ENCODE assay signal across 13 cellular contexts in genomic region chr4:38820329-38821061, GRCh38. TPM values are rescaled to one million over a fixed set of nuclear protein-coding genes. Genes with fewer than 3 reads are reported as not detected.
DNase-seq lines count a peak whose midpoint lies in the region; ATAC-seq and TF ChIP-seq lines count a peak whose summit lies in the region.
"Had no signal": no experiment of that assay in that cellular context is flagged by ENCODE, and none has a peak within 500 bp of the region (broad histone marks: within the 10 kb centered on the region; RNA-seq: fewer than 3 reads in every experiment).

No MANE protein-coding gene starts in this region.

- H3K27ac ChIP-seq in prostate gland = no peak overlapping the region
- no peak overlapping the region for H3K27ac ChIP-seq in transverse colon

- H3K4me1 ChIP-seq in prostate gland (replicated peaks) = no peaks in the 10 kb centered on the region
- H3K4me1 ChIP-seq in transverse colon = no peaks in the 10 kb centered on the region
- H3K4me1 ChIP-seq: BE2C had no signal

- POLR2A ChIA-PET in GM10248 (lab: Yijun Ruan, JAX) = interaction anchor here (2.9 kb wide), 1 partner anchor 16 kb away, joined by 14 read pairs; the partner anchor contains the start of gene TLR1

- H3K36me3 Mint-ChIP-seq in T-helper 17 cell (ENCODE audit: low read depth) = peaks cover 2% of the 10 kb centered on the region

- in situ Hi-C loops in transverse colon (cut with MboI; ENCODE audit: low pct_ligation_motif_present in 1 of 4, low pct_unique_long_range_greater_than_20kb in 1 of 4, low sequenced_read_pairs in 3 of 4) = no loop called here

- peak; percentile 47 for ATAC-seq in HG03025 (IDR thresholded peaks at IDR 0.05; ENCODE audit: low FRiP score, unreplicated experiment)
- no peak for ATAC-seq in T-helper 17 cell

- H3K27me3 Mint-ChIP-seq in T-helper 17 cell = no peaks in the 10 kb centered on the region

- TF ChIP-seq POLR2A in prostate gland (IDR thresholded peaks at IDR 0.05) = no peak
- TF ChIP-seq POLR2A in transverse colon (IDR thresholded peaks at IDR 0.05) = no peak

- no peaks in the 10 kb centered on the region for H3K9me3 ChIP-seq in T-helper 17 cell (ENCODE audit: control insufficient read depth, low read length, poor library complexity, severe bottlenecking)
- H3K9me3 ChIP-seq in prostate gland = no peaks in the 10 kb centered on the region
- no peaks in the 10 kb centered on the region for H3K9me3 ChIP-seq in transverse colon
- H3K9me3 ChIP-seq: BE2C had no signal

- peaks cover 15% of the 10 kb centered on the region for H3K4me1 Mint-ChIP-seq in T-helper 17 cell

- no peak overlapping the region for H3K4me3 Mint-ChIP-seq in T-helper 17 cell
- H3K4me3 Mint-ChIP-seq: activated naive CD4-positive, alpha-beta T cell treated with anti-CD3 and anti-CD28 coated beads, Interleukin-2, amount 10 ng/mL, durations not matched to agents 7 days and 5 days had no signal

- intact Hi-C loops in prostate gland (cut with DNase I) (no loop called here), transverse colon (cut with DNase I; ENCODE audit: low total_unique reads) (no loop called here)

- no peaks in the 10 kb centered on the region for H3K36me3 ChIP-seq in prostate gland
- no peaks in the 10 kb centered on the region for H3K36me3 ChIP-seq in transverse colon
- H3K36me3 ChIP-seq: BE2C had no signal

- peak; percentile 52 for DNase-seq in GM10248 (ENCODE audit: extremely low spot score)
- peak; percentile 48 for DNase-seq in GM19238 (ENCODE audit: insufficient read length, low spot score)
- no peak for DNase-seq in T-helper 17 cell
- no peak for DNase-seq in prostate gland (ENCODE audit: low spot score)
- no peak for DNase-seq in transverse colon
- no peak for DNase-seq in NCI-H2171 (lab: John Stamatoyannopoulos, UW)
- no peak for DNase-seq in DMS79 (lab: John Stamatoyannopoulos, UW)
- DNase-seq: activated naive CD4-positive, alpha-beta T cell treated with anti-CD3 and anti-CD28 coated beads, Interleukin-2, amount 10 ng/mL, durations not matched to agents 7 days and 5 days; BE2C; NCI-H1092 treated with DMSO at 0.1 percent for 48 hours; NK-92 treated with Interleukin-12 subunit alpha and Interleukin-12 subunit beta, amount 100 ng/mL, for 24 hours; stimulated activated CD4-positive, alpha-beta T cell treated with anti-CD3 and anti-CD28 coated beads, Interleukin-15, amount 100 ng/mL, for 24 hours had no signal

- CTCF ChIA-PET in GM10248 (lab: Yijun Ruan, JAX) = interaction anchor here (1.0 to 5.2 kb wide), 9 partner anchors 11 to 61 kb away, joined by 3 to 25 read pairs (median 13); partner anchors contain the start of genes TLR1 and TLR10

- WGBS in prostate gland = 87% methylated on average over 4 of the region's 4 CpGs
- 77 to 83% methylated on average over 4 of the region's 4 CpGs for WGBS in transverse colon (ENCODE audit: low coverage in 1 of 2), 2 donors

- H3K27ac Mint-ChIP-seq in T-helper 17 cell = peak overlapping the region; percentile 22
- H3K27ac Mint-ChIP-seq: activated naive CD4-positive, alpha-beta T cell treated with anti-CD3 and anti-CD28 coated beads, Interleukin-2, amount 10 ng/mL, durations not matched to agents 7 days and 5 days had no signal

- H3K27me3 ChIP-seq in prostate gland (replicated peaks; ENCODE audit: insufficient read depth) (no peaks in the 10 kb centered on the region), transverse colon (no peaks in the 10 kb centered on the region)
- H3K27me3 ChIP-seq: BE2C had no signal

- H3K4me3 ChIP-seq in prostate gland (no peak overlapping the region), transverse colon (no peak overlapping the region)

- TF ChIP-seq EP300 in transverse colon (IDR thresholded peaks at IDR 0.05; ENCODE audit: low read depth) = no peak

- TF ChIP-seq CTCF in GM10248 (IDR thresholded peaks at IDR 0.05; ENCODE audit: control extremely low read depth, extremely low read depth, low read depth, missing control alignments) = no peak
- no peak for TF ChIP-seq CTCF in prostate gland (IDR thresholded peaks at IDR 0.05)
- TF ChIP-seq CTCF in transverse colon (IDR thresholded peaks at IDR 0.05) = no peak

RNA-seq across cellular contexts. Expression of gene TLR1, which starts 15.9 kb away (rescaled TPM):
- 10 to 100 TPM; 16.6 to 22.9 TPM for total RNA-seq in T-helper 17 cell
- 1 to 10 TPM; 7.4 to 7.8 TPM for total RNA-seq in prostate gland
- total RNA-seq in transverse colon = 10 to 100 TPM in 1 of 4 donors, 1 to 10 TPM in 2, under 1 TPM in 1; 0.20 to 14.0 (median 6.1) TPM

RNA-seq across cellular contexts. Expression of gene TLR6, which starts 36.1 kb away (rescaled TPM):
- 1 to 10 TPM; 2.8 to 6.4 TPM for total RNA-seq in T-helper 17 cell
- 1 to 10 TPM; 1.0 to 1.5 TPM for total RNA-seq in prostate gland
- 1 to 10 TPM; 1.6 to 5.9 (median 3.3) TPM for total RNA-seq in transverse colon

RNA-seq across cellular contexts. Expression of gene TLR10, which starts 37.7 kb away (rescaled TPM):
- total RNA-seq in T-helper 17 cell = 1 to 10 TPM in 1 of 2 donors, not detected in 1; 1.1 TPM
- under 1 TPM; 0.14 to 0.68 TPM for total RNA-seq in prostate gland
- 1 to 10 TPM in 1 of 4 donors, not detected in 3; 4.6 TPM for total RNA-seq in transverse colon

RNA-seq across cellular contexts. Expression of gene FAM114A1, which starts 47.1 kb away (rescaled TPM):
- total RNA-seq in T-helper 17 cell (under 1 TPM in 1 of 2 donors, not detected in 1; 0.50 TPM), prostate gland (100 to 1,000 TPM; 117 to 118 TPM), transverse colon (100 to 1,000 TPM in 3 of 4 donors, 10 to 100 TPM in 1; 52.4 to 121 (median 115) TPM)

Comparison
In these comparisons a context has a peak if more than half of its experiments do, and no peak if none do; other contexts are left out.
1. DNase-seq: peak in GM10248 (single experiment) and GM19238 (single experiment); none in T-helper 17 cell (0 of 3), prostate gland (single experiment), transverse colon (single experiment), NCI-H2171 (single experiment) and DMS79 (single experiment).